In the genomic region with DNA sequence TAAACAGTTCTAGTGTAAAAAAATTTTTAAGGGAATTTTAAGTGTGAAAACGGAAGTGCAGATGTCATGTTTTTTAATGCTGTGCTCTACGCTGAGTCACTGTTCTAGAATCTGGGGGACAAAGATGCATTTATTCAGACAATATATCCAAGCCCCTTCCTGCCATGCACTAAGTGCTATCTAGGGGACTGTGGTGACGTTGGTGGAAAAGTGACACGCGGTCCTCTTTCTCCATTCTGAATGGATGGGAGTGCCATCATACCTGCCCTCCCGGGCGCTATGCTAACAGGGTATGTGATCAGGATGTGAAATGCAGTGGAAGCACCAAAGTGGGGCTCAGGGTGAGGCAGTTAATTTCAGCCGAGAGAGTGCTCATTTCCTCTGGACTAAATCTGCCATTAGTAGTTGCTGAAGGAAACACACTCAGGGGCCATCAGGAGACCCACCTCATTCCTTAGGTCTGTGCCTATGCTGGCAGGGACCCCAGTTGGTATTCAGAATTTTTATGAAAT, we compare ENCODE assay signal across 31 cellular contexts. TPM values are rescaled to one million over a fixed set of nuclear protein-coding genes. Genes with fewer than 3 reads are reported as not detected.
DNase-seq lines count a peak whose midpoint lies in the region; ATAC-seq and TF ChIP-seq lines count a peak whose summit lies in the region.
"Had no signal": no experiment of that assay in that cellular context is flagged by ENCODE, and none has a peak within 500 bp of the region (broad histone marks: within the 10 kb centered on the region; RNA-seq: fewer than 3 reads in every experiment).

No MANE protein-coding gene starts in this region.

- H3K4me3 ChIP-seq in BLaER1 treated with 17β-estradiol and CSF1 and Interleukin-3, amounts not matched to agents 10 nM and 100 nM, result no peak overlapping the region
- H3K4me3 ChIP-seq: ascending aorta, ovary, smooth muscle cell, thoracic aorta had no signal

- no peaks in the 10 kb centered on the region for H3K27me3 ChIP-seq in BLaER1 treated with 17β-estradiol and CSF1 and Interleukin-3, amounts not matched to agents 10 nM and 100 nM
- H3K27me3 ChIP-seq: ascending aorta, ovary had no signal

- no peaks in the 10 kb centered on the region for H4K20me1 ChIP-seq in BLaER1 treated with 17β-estradiol and CSF1 and Interleukin-3, amounts not matched to agents 10 nM and 100 nM

- H3K9me3 ChIP-seq in BLaER1 treated with 17β-estradiol and CSF1 and Interleukin-3, amounts not matched to agents 10 nM and 100 nM (replicated peaks in 1 of 11), result no peaks in the 10 kb centered on the region
- H3K9me3 ChIP-seq: ascending aorta, ovary, thoracic aorta had no signal

- H3K9ac ChIP-seq in BLaER1 treated with 17β-estradiol and CSF1 and Interleukin-3, amounts not matched to agents 10 nM and 100 nM, result peak overlapping the region in 6 of 11 experiments; percentile 44 to 73 (median 58); a peak in 7 of 22 replicates

- no peaks in the 10 kb centered on the region for H3K36me3 Mint-ChIP-seq in activated naive CD8-positive, alpha-beta T cell treated with anti-CD3 and anti-CD28 coated beads, Interleukin-2, amount 50 U/mL, for 24 hours (ENCODE audit: low read depth)
- H3K36me3 Mint-ChIP-seq: activated naive CD8-positive, alpha-beta T cell treated with anti-CD3 and anti-CD28 coated beads for 36 hours; naive thymus-derived CD8-positive, alpha-beta T cell had no signal

- H3K27me3 Mint-ChIP-seq in activated naive CD8-positive, alpha-beta T cell treated with anti-CD3 and anti-CD28 coated beads, Interleukin-2, amount 50 U/mL, for 24 hours, result peaks cover 6% of the 10 kb centered on the region

- H3K4me1 Mint-ChIP-seq in activated naive CD8-positive, alpha-beta T cell treated with anti-CD3 and anti-CD28 coated beads, Interleukin-2, amount 50 U/mL, for 24 hours, result peaks cover 5% of the 10 kb centered on the region
- H3K4me1 Mint-ChIP-seq: activated CD4-positive, alpha-beta T cell treated with anti-CD3 and anti-CD28 coated beads for 36 hours; activated naive CD8-positive, alpha-beta T cell treated with anti-CD3 and anti-CD28 coated beads for 36 hours had no signal

- peak overlapping the region in 8 of 11 experiments; percentile 60 to 85 (median 74); a peak in 16 of 22 replicates for H3K27ac ChIP-seq in BLaER1 treated with 17β-estradiol and CSF1 and Interleukin-3, amounts not matched to agents 10 nM and 100 nM
- H3K27ac ChIP-seq: ascending aorta, ovary, thoracic aorta, VCaP had no signal

- peak; percentile 34 for ATAC-seq in sciatic nerve
- no peak for ATAC-seq in activated naive CD8-positive, alpha-beta T cell treated with anti-CD3 and anti-CD28 coated beads, Interleukin-2, amount 50 U/mL, for 24 hours
- ATAC-seq: activated CD4-positive, alpha-beta T cell treated with anti-CD3 and anti-CD28 coated beads for 36 hours; naive thymus-derived CD8-positive, alpha-beta T cell; Panc1 had no signal

- H3K4me3 Mint-ChIP-seq in activated naive CD8-positive, alpha-beta T cell treated with anti-CD3 and anti-CD28 coated beads, Interleukin-2, amount 50 U/mL, for 24 hours, result no peak overlapping the region
- H3K4me3 Mint-ChIP-seq: activated CD4-positive, alpha-beta T cell treated with anti-CD3 and anti-CD28 coated beads for 36 hours; activated naive CD8-positive, alpha-beta T cell treated with anti-CD3 and anti-CD28 coated beads for 36 hours; naive thymus-derived CD8-positive, alpha-beta T cell had no signal

- no peaks in the 10 kb centered on the region for H3K36me3 ChIP-seq in BLaER1 treated with 17β-estradiol and CSF1 and Interleukin-3, amounts not matched to agents 10 nM and 100 nM
- H3K36me3 ChIP-seq: ovary, thoracic aorta had no signal

- intact Hi-C loops in sciatic nerve (cut with DNase I), result no loop called here
- intact Hi-C loops in posterior vena cava (cut with DNase I), result loop anchor here in 1 of 2 donors (10.0 kb wide), 1 partner anchor 333 kb away; no protein-coding TSS in a partner anchor

- TF ChIP-seq CTCF in GM13977 (IDR thresholded peaks at IDR 0.05; ENCODE audit: extremely low read depth, insufficient read depth, missing control alignments), result no peak

- no peaks in the 10 kb centered on the region for H3K9me3 Mint-ChIP-seq in activated naive CD8-positive, alpha-beta T cell treated with anti-CD3 and anti-CD28 coated beads, Interleukin-2, amount 50 U/mL, for 24 hours
- H3K9me3 Mint-ChIP-seq: activated naive CD8-positive, alpha-beta T cell treated with anti-CD3 and anti-CD28 coated beads for 36 hours; naive thymus-derived CD8-positive, alpha-beta T cell had no signal

- in situ Hi-C loops in GM13977 (cut with MboI; ENCODE audit: low pct_unique_long_range_greater_than_20kb, low sequenced_read_pairs, unreplicated experiment), result no loop called here

- peak overlapping the region; percentile 62 to 92 (median 81); a peak in 19 of 22 replicates for H3K4me2 ChIP-seq in BLaER1 treated with 17β-estradiol and CSF1 and Interleukin-3, amounts not matched to agents 10 nM and 100 nM
- H3K4me2 ChIP-seq: smooth muscle cell had no signal

- peaks cover 27 to 61% (median 52%) of the 10 kb centered on the region in 10 experiments for H3K4me1 ChIP-seq in BLaER1 treated with 17β-estradiol and CSF1 and Interleukin-3, amounts not matched to agents 10 nM and 100 nM
- H3K4me1 ChIP-seq: ascending aorta had no signal

- DNase-seq in GM13977 (ENCODE audit: low spot score) (peak; percentile 2), epidermal melanocyte (ENCODE audit: insufficient read length, low spot score) (peak; percentile 8), sciatic nerve (ENCODE audit: low spot score) (no peak), posterior vena cava (ENCODE audit: low spot score) (no peak)
- no peak for DNase-seq in activated CD4-positive, alpha-beta T cell treated with anti-CD3 and anti-CD28 coated beads, Interleukin-2, amount 50 U/mL, for 1 hour
- no peak for DNase-seq in activated naive CD8-positive, alpha-beta T cell treated with anti-CD3 and anti-CD28 coated beads, Interleukin-2, amount 50 U/mL, for 24 hours
- DNase-seq: activated CD4-positive, alpha-beta T cell treated with anti-CD3 and anti-CD28 coated beads for 36 hours; activated effector memory CD4-positive, alpha-beta T cell treated with anti-CD3 and anti-CD28 coated beads, Interleukin-2, amount 50 U/mL, for 16 hours; activated naive CD8-positive, alpha-beta T cell treated with anti-CD3 and anti-CD28 coated beads for 36 hours; C1 segment of cervical spinal cord; COR-L47; DMS53; effector memory CD4-positive, alpha-beta T cell; HCEC 1CT; IMR-90; naive thymus-derived CD8-positive, alpha-beta T cell; NCI-H146; NCI-H748 treated with DMSO at 0.1 percent for 48 hours; SHP77 treated with DMSO at 0.1 percent for 48 hours; stimulated activated naive CD4-positive, alpha-beta T cell treated with Interleukin-2 at 50 U/mL for 16 hours; T-helper 9 cell had no signal

- no peak overlapping the region for H3K27ac Mint-ChIP-seq in activated naive CD8-positive, alpha-beta T cell treated with anti-CD3 and anti-CD28 coated beads, Interleukin-2, amount 50 U/mL, for 24 hours
- H3K27ac Mint-ChIP-seq: activated CD4-positive, alpha-beta T cell treated with anti-CD3 and anti-CD28 coated beads for 36 hours; activated naive CD8-positive, alpha-beta T cell treated with anti-CD3 and anti-CD28 coated beads for 36 hours; naive thymus-derived CD8-positive, alpha-beta T cell had no signal

RNA-seq across cellular contexts. Expression of gene C1orf226, which starts 6.6 kb away (rescaled TPM):
- total RNA-seq in sciatic nerve (13.0 TPM), posterior vena cava (1 to 10 TPM; 5.7 to 9.1 TPM)

RNA-seq across cellular contexts. Expression of gene SPATA46, which starts 11.5 kb away (rescaled TPM):
- total RNA-seq in sciatic nerve (not detected), posterior vena cava (not detected)
- total RNA-seq: activated CD4-positive, alpha-beta T cell treated with anti-CD3 and anti-CD28 coated beads for 36 hours; activated naive CD8-positive, alpha-beta T cell treated with anti-CD3 and anti-CD28 coated beads for 36 hours; ascending aorta; G401; IMR-90; lower leg skin; naive thymus-derived CD8-positive, alpha-beta T cell; ovary; renal cortical epithelial cell; smooth muscle cell; thoracic aorta had no signal

RNA-seq across cellular contexts. Expression of gene SH2D1B, which starts 23.8 kb away (rescaled TPM):
- total RNA-seq in sciatic nerve (0.53 TPM), posterior vena cava (under 1 TPM; 0.14 to 0.69 TPM)
- total RNA-seq: activated CD4-positive, alpha-beta T cell treated with anti-CD3 and anti-CD28 coated beads for 36 hours; activated naive CD8-positive, alpha-beta T cell treated with anti-CD3 and anti-CD28 coated beads for 36 hours; ascending aorta; G401; lower leg skin; renal cortical epithelial cell; smooth muscle cell had no signal

Comparison
In these comparisons a context has a peak if more than half of its experiments do, and no peak if none do; other contexts are left out.
1. DNase-seq: peak in GM13977 (single experiment) and epidermal melanocyte (single experiment); none in sciatic nerve (single experiment), activated CD4-positive, alpha-beta T cell treated with anti-CD3 and anti-CD28 coated beads, Interleukin-2, amount 50 U/mL, for 1 hour (single experiment), posterior vena cava (single experiment) and activated naive CD8-positive, alpha-beta T cell treated with anti-CD3 and anti-CD28 coated beads, Interleukin-2, amount 50 U/mL, for 24 hours (single experiment).